ENCODE assay signal across 1 cellular context in the genomic region with DNA sequence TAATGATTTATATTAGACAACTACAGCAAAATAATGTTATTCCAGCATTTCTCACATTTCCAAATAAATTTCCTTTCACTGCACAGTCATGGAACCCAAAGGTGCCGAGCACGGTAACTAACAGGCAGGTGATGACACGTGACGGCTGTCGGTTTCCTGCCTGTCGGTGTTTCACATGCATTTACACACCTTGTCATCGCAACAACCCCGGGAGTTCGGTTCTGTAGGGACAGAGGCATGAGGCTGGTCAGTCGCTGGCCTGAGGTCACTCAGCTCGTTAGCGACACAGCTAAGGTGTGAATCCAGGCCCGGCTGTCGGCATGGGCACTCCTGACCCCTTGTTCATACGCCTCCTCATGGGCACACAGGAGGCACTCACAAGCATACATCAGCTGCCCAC.
A peak's percentile ranks its signal among the peaks of the same experiment; 100 is the strongest.
TF ChIP-seq lines count a peak whose summit lies in the region.

No MANE protein-coding gene starts in this region.

TF ChIP-seq in GM12878, 131 proteins besides CTCF, POLR2A, EP300 and RAD21 (continued from another document):
- TF ChIP-seq, protein P1, sequence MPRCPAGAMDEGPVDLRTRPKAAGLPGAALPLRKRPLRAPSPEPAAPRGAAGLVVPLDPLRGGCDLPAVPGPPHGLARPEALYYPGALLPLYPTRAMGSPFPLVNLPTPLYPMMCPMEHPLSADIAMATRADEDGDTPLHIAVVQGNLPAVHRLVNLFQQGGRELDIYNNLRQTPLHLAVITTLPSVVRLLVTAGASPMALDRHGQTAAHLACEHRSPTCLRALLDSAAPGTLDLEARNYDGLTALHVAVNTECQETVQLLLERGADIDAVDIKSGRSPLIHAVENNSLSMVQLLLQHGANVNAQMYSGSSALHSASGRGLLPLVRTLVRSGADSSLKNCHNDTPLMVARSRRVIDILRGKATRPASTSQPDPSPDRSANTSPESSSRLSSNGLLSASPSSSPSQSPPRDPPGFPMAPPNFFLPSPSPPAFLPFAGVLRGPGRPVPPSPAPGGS (IDR thresholded peaks at IDR 0.05; ENCODE audit: borderline replicate concordance, insufficient read depth, low read depth, low read length, poor library complexity, severe bottlenecking) = peak; percentile 64
